25 cellular contexts compared by ENCODE assay signal in the genomic region with DNA sequence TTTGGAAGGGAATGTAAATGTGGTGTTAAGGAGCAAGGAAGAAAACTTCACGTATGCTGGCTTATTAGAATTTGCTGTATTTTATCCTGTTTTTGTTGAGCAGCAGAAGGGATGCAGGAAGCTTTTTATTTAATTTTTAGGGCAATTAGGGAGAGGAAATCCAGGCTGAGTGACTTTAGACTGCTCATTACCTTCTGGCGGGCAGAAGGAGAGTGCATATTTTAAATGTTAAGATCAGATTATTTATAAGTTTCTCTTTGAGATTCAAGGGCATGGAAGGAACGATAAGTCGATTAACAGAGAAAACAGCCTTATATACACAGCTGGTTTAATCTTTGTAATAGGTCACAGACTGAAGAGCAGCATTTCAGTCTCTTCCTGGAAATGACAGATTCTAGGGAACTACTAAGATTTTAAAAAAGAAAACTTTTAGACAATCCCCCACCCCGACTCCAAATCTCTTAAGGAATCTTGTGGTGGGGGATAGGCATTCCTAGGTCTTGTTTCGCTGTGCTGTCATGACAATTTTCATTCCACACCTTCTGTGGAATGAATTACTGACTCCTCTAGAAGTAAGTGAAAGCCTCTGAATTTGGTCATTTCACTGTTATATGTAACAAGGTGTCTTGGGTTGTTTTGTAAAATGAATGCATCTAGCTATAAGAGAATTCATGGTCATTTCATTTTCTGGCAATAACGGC.
DNase-seq lines count a peak whose midpoint lies in the region; ATAC-seq, FAIRE-seq and TF ChIP-seq lines count a peak whose summit lies in the region.
"Had no signal": no experiment of that assay in that cellular context is flagged by ENCODE, and none has a peak within 500 bp of the region (broad histone marks: within the 10 kb centered on the region; RNA-seq: fewer than 3 reads in every experiment).

No MANE protein-coding gene starts in this region.

- no peak overlapping the region for H3K27ac ChIP-seq in astrocyte (ENCODE audit: low read depth, low read length)
- H3K27ac ChIP-seq in mesenchymal stem cell (ENCODE audit: low read length, poor library complexity, severe bottlenecking), result no peak overlapping the region
- H3K27ac ChIP-seq: ascending aorta, heart right ventricle, sigmoid colon, WERI-Rb-1 had no signal

- H2AFZ ChIP-seq in astrocyte (ENCODE audit: low read depth, low read length) (peak overlapping the region; percentile 27), mesenchymal stem cell (ENCODE audit: low read depth, low read length) (no peak overlapping the region)

- WGBS in mesenchymal stem cell, result 44% methylated on average over 2 of the region's 7 CpGs

- TF ChIP-seq CTCF in astrocyte (IDR thresholded peaks at IDR 0.05; ENCODE audit: insufficient read depth, low read depth, low read length), result no peak

- H3K9ac ChIP-seq in astrocyte (ENCODE audit: low read length), result peak overlapping the region; percentile 32
- H3K9ac ChIP-seq in mesenchymal stem cell (ENCODE audit: low read length), result peak overlapping the region; percentile 66
- peak overlapping the region; percentile 64 for H3K9ac ChIP-seq in skeletal muscle satellite cell (ENCODE audit: low read depth, low read length)

- H4K91ac ChIP-seq in mesenchymal stem cell (ENCODE audit: low read length), result no peak overlapping the region

- no peak overlapping the region for H2BK120ac ChIP-seq in mesenchymal stem cell (ENCODE audit: low read depth, low read length)

- no peak overlapping the region for H3K14ac ChIP-seq in mesenchymal stem cell (ENCODE audit: low read length in 2 of 2)

- peaks cover 27% of the 10 kb centered on the region for H3K4me1 ChIP-seq in astrocyte (ENCODE audit: insufficient read depth, low read length)
- peaks cover 1% of the 10 kb centered on the region for H3K4me1 ChIP-seq in mesenchymal stem cell (ENCODE audit: control insufficient read depth, insufficient read depth, low read depth, low read length)
- H3K4me1 ChIP-seq in skeletal muscle satellite cell (ENCODE audit: control insufficient read depth, insufficient read depth, low read length), result peaks cover 34% of the 10 kb centered on the region
- H3K4me1 ChIP-seq: ascending aorta, sigmoid colon had no signal

- no peaks in the 10 kb centered on the region for H3K27me3 Mint-ChIP-seq in astrocyte (ENCODE audit: low read depth, unreplicated experiment)
- H3K27me3 Mint-ChIP-seq: activated CD4-positive, alpha-beta T cell treated with anti-CD3 and anti-CD28 coated beads, Interleukin-2, amount 10 ng/mL, durations not matched to agents 24 days and 14 days had no signal

- H3K36me3 ChIP-seq in astrocyte (ENCODE audit: insufficient read depth, low read length) (no peaks in the 10 kb centered on the region), mesenchymal stem cell (ENCODE audit: control insufficient read depth in 1 of 2, insufficient read depth in 2 of 2, low read depth in 1 of 2, low read length in 2 of 2) (no peaks in the 10 kb centered on the region), skeletal muscle satellite cell (ENCODE audit: insufficient read depth, low read length) (no peaks in the 10 kb centered on the region)
- H3K36me3 ChIP-seq: ascending aorta, heart right ventricle, sigmoid colon, tibial nerve, WERI-Rb-1 had no signal

- H3K27me3 ChIP-seq in astrocyte (ENCODE audit: insufficient read depth, low read length) (no peaks in the 10 kb centered on the region), mesenchymal stem cell (ENCODE audit: control insufficient read depth in 1 of 2, insufficient read depth in 1 of 2, low read length in 2 of 2) (no peaks in the 10 kb centered on the region), skeletal muscle satellite cell (ENCODE audit: control insufficient read depth, insufficient read depth, low read length) (no peaks in the 10 kb centered on the region)
- H3K27me3 ChIP-seq: ascending aorta, sigmoid colon, tibial nerve had no signal

- no peak overlapping the region for H2BK12ac ChIP-seq in mesenchymal stem cell (ENCODE audit: low read length in 2 of 2)

- no peak overlapping the region for H4K8ac ChIP-seq in mesenchymal stem cell (ENCODE audit: low read length)

- H2BK5ac ChIP-seq in mesenchymal stem cell (ENCODE audit: low read depth, low read length, poor library complexity, severe bottlenecking), result no peak overlapping the region

- H3K23ac ChIP-seq in mesenchymal stem cell (ENCODE audit: low read length in 2 of 2), result no peak overlapping the region

- peak; percentile 2 for DNase-seq in NCI-H524 treated with DMSO at 0.1 percent for 48 hours (lab: John Stamatoyannopoulos, UW)
- peak; percentile 61 for DNase-seq in astrocyte (ENCODE audit: low read depth)
- no peak for DNase-seq in mesenchymal stem cell
- no peak for DNase-seq in AG08396 (ENCODE audit: low spot score)
- DNase-seq in activated naive CD4-positive, alpha-beta T cell (lab: John Stamatoyannopoulos, UW), result no peak
- DNase-seq: activated CD4-positive, alpha-beta T cell treated with anti-CD3 and anti-CD28 coated beads, Interleukin-2, amount 10 ng/mL, durations not matched to agents 24 days and 14 days; AML-193; effector CD4-positive, alpha-beta T cell; erythroblast; heart right ventricle; left colon; midbrain; NCI-H526; sigmoid colon; T-helper 9 cell; WERI-Rb-1 had no signal

- no peak overlapping the region for H2AK5ac ChIP-seq in mesenchymal stem cell (ENCODE audit: low read length, severe bottlenecking)

- H3K9me3 Mint-ChIP-seq in astrocyte (ENCODE audit: unreplicated experiment), result no peaks in the 10 kb centered on the region
- H3K9me3 Mint-ChIP-seq: activated CD4-positive, alpha-beta T cell treated with anti-CD3 and anti-CD28 coated beads, Interleukin-2, amount 10 ng/mL, durations not matched to agents 24 days and 14 days; activated naive CD4-positive, alpha-beta T cell treated with anti-CD3 and anti-CD28 coated beads, Interleukin-2, amount 50 U/mL, for 72 hours; activated T-helper 1 cell treated with anti-CD3 and anti-CD28 coated beads, Interleukin-12 subunit alpha, Interleukin-12 subunit beta, Interleukin-2, Interleukin-4 antibody, amounts not matched to agents 30 ng/mL and 10 ng/mL and 1 ng/mL, durations not matched to agents 14 hours and 24 hours and 36 hours; stimulated activated naive CD8-positive, alpha-beta T cell treated with anti-CD3 and anti-CD28 coated beads, Interleukin-15, Interleukin-2, amounts not matched to agents 100 ng/mL and 50 ng/mL, for 24 hours had no signal

- H3K27ac Mint-ChIP-seq in astrocyte (ENCODE audit: unreplicated experiment), result peak overlapping the region; percentile 84
- H3K27ac Mint-ChIP-seq: activated CD4-positive, alpha-beta T cell treated with anti-CD3 and anti-CD28 coated beads, Interleukin-2, amount 10 ng/mL, durations not matched to agents 24 days and 14 days; activated naive CD4-positive, alpha-beta T cell treated with anti-CD3 and anti-CD28 coated beads, Interleukin-2, amount 50 U/mL, for 72 hours; activated T-helper 1 cell treated with anti-CD3 and anti-CD28 coated beads, Interleukin-12 subunit alpha, Interleukin-12 subunit beta, Interleukin-2, Interleukin-4 antibody, amounts not matched to agents 30 ng/mL and 10 ng/mL and 1 ng/mL, durations not matched to agents 14 hours and 24 hours and 36 hours; natural killer cell treated with Interleukin-12 subunit alpha and Interleukin-12 subunit beta and Interleukin-15 and Interleukin-18, amount 100 ng/mL, for 72 hours; stimulated activated naive CD8-positive, alpha-beta T cell treated with anti-CD3 and anti-CD28 coated beads, Interleukin-15, Interleukin-2, amounts not matched to agents 100 ng/mL and 50 ng/mL, for 24 hours had no signal

- H2BK15ac ChIP-seq in mesenchymal stem cell (ENCODE audit: low read depth, poor library complexity, severe bottlenecking), result no peak overlapping the region

- H3K4me3 ChIP-seq in astrocyte (ENCODE audit: insufficient read depth, low read depth, low read length), result peak overlapping the region; percentile 24
- peak overlapping the region in 1 of 2 experiments; percentile 44 for H3K4me3 ChIP-seq in mesenchymal stem cell (ENCODE audit: insufficient read depth in 1 of 2, low read depth in 1 of 2, low read length in 2 of 2)
- peak overlapping the region; percentile 32 for H3K4me3 ChIP-seq in skeletal muscle satellite cell (ENCODE audit: low read length)
- H3K4me3 ChIP-seq: ascending aorta, heart right ventricle, sigmoid colon had no signal

- FAIRE-seq in astrocyte (lab: Jason Lieb, UNC), result no peak
- FAIRE-seq: G401.6 had no signal

- no peak overlapping the region for H3K4ac ChIP-seq in mesenchymal stem cell (ENCODE audit: low read depth in 1 of 2, low read length in 2 of 2)

- H3K18ac ChIP-seq in mesenchymal stem cell (ENCODE audit: low read depth in 1 of 2, low read length in 2 of 2), result no peak overlapping the region

- no peaks in the 10 kb centered on the region for H3K79me2 ChIP-seq in astrocyte (ENCODE audit: insufficient read depth, low read length)

- H3K36me3 Mint-ChIP-seq in astrocyte (ENCODE audit: low read depth, unreplicated experiment), result no peaks in the 10 kb centered on the region
- H3K36me3 Mint-ChIP-seq: activated naive CD4-positive, alpha-beta T cell treated with anti-CD3 and anti-CD28 coated beads, Interleukin-2, amount 50 U/mL, for 72 hours; natural killer cell treated with Interleukin-12 subunit alpha and Interleukin-12 subunit beta and Interleukin-15 and Interleukin-18, amount 100 ng/mL, for 72 hours had no signal

- H3K4me2 ChIP-seq in astrocyte (ENCODE audit: low read length) (peak overlapping the region; percentile 80), mesenchymal stem cell (ENCODE audit: low read length, poor library complexity, severe bottlenecking) (no peak overlapping the region), skeletal muscle satellite cell (ENCODE audit: low read length) (peak overlapping the region; percentile 73)

- H3K4me1 Mint-ChIP-seq in astrocyte (ENCODE audit: low read depth, unreplicated experiment), result peaks cover 23% of the 10 kb centered on the region
- H3K4me1 Mint-ChIP-seq: activated CD4-positive, alpha-beta T cell treated with anti-CD3 and anti-CD28 coated beads, Interleukin-2, amount 10 ng/mL, durations not matched to agents 24 days and 14 days had no signal

- H4K20me1 ChIP-seq in astrocyte (ENCODE audit: insufficient read depth, low read length), result no peaks in the 10 kb centered on the region

- H3K79me1 ChIP-seq in mesenchymal stem cell (replicated peaks; ENCODE audit: low read length, poor library complexity, severe bottlenecking), result no peaks in the 10 kb centered on the region

- no peak for ATAC-seq in GM18502 (IDR thresholded peaks at IDR 0.05; ENCODE audit: poor library complexity, unreplicated experiment)
- ATAC-seq: activated naive CD4-positive, alpha-beta T cell treated with anti-CD3 and anti-CD28 coated beads, Interleukin-2, amount 50 U/mL, for 72 hours; heart right ventricle; left colon; natural killer cell treated with Interleukin-12 subunit alpha and Interleukin-12 subunit beta and Interleukin-15 and Interleukin-18, amount 100 ng/mL, for 72 hours had no signal

- H3K9me3 ChIP-seq in astrocyte (ENCODE audit: insufficient read depth, low read depth, low read length), result no peaks in the 10 kb centered on the region
- no peaks in the 10 kb centered on the region for H3K9me3 ChIP-seq in mesenchymal stem cell (ENCODE audit: control insufficient read depth, low read length)
- no peaks in the 10 kb centered on the region for H3K9me3 ChIP-seq in skeletal muscle satellite cell (replicated peaks; ENCODE audit: low read length)
- H3K9me3 ChIP-seq: ascending aorta, heart right ventricle, sigmoid colon, tibial nerve had no signal

- H3K4me3 Mint-ChIP-seq in astrocyte (ENCODE audit: unreplicated experiment), result peak overlapping the region; percentile 21
- H3K4me3 Mint-ChIP-seq: activated CD4-positive, alpha-beta T cell treated with anti-CD3 and anti-CD28 coated beads, Interleukin-2, amount 10 ng/mL, durations not matched to agents 24 days and 14 days; activated T-helper 1 cell treated with anti-CD3 and anti-CD28 coated beads, Interleukin-12 subunit alpha, Interleukin-12 subunit beta, Interleukin-2, Interleukin-4 antibody, amounts not matched to agents 30 ng/mL and 10 ng/mL and 1 ng/mL, durations not matched to agents 14 hours and 24 hours and 36 hours; natural killer cell treated with Interleukin-12 subunit alpha and Interleukin-12 subunit beta and Interleukin-15 and Interleukin-18, amount 100 ng/mL, for 72 hours; stimulated activated naive CD8-positive, alpha-beta T cell treated with anti-CD3 and anti-CD28 coated beads, Interleukin-15, Interleukin-2, amounts not matched to agents 100 ng/mL and 50 ng/mL, for 24 hours had no signal

Comparison
In these comparisons a context has a peak if more than half of its experiments do, and no peak if none do; other contexts are left out.
1. DNase-seq: peak in NCI-H524 treated with DMSO at 0.1 percent for 48 hours (single experiment) and astrocyte (single experiment); none in mesenchymal stem cell (single experiment), AG08396 (single experiment) and activated naive CD4-positive, alpha-beta T cell (0 of 4).
2. Peak in every context shown above with its lines, with median percentiles within 50 percentile points of each other: H3K9ac ChIP-seq.